In the genomic region with DNA sequence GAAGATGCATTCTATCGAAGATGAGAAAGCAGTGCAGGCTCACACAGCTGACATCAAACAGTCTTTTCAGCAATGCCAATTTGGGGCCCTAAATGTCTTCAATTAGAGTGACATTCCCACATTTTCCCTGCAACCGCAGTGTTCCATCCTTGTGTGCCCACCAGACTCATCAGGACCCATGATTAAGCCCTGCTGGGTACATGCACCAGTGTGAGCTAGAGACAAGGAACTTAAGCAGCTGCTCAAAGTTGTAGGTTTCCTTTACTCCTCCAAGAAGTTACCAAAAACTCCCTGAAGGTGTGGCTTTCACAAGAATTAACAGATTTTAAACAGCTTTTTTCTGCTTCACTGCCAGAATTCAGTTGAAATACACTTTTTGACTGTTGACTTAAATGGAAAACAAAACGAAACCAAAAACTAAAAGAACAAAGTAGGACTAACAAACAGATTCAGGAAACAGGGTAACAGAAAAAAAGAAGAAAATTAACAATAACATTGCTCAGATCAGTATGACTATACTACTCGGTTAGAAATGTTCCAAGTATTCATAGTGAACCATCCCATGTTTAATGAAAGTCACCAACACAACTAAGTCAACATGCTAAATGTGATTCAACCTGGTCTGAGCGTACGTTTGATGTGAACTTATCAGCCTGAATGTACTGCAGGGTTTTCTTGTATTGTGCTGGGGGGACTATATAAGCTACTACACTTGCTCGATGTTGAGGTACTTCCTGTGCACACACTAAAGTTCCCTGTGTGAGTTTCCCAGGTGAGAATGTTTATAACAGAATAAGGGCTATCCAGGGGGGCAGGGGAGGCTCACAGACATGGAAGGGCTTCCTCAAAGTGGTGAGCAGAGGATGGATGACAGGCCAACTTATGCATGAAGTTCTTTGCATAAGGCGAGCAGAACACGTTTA, we compare ENCODE assay signal across 14 cellular contexts. TPM values are rescaled to one million over a fixed set of nuclear protein-coding genes. Genes with fewer than 3 reads are reported as not detected.
DNase-seq lines count a peak whose midpoint lies in the region; TF ChIP-seq lines count a peak whose summit lies in the region.
"Had no signal": no experiment of that assay in that cellular context is flagged by ENCODE, and none has a peak within 500 bp of the region (broad histone marks: within the 10 kb centered on the region; RNA-seq: fewer than 3 reads in every experiment).

No MANE protein-coding gene starts in this region.

- no peaks in the 10 kb centered on the region for H3K27me3 Mint-ChIP-seq in activated naive CD4-positive, alpha-beta T cell treated with anti-CD3 and anti-CD28 coated beads, Interleukin-2, amount 50 U/mL, for 24 hours

- H3K9me2 ChIP-seq in OCI-LY1 (ENCODE audit: low read depth, low read length) = no peaks in the 10 kb centered on the region

- H3K9ac ChIP-seq in OCI-LY1 (ENCODE audit: low read length) = no peak overlapping the region

- peak overlapping the region; percentile 26; the same call in 1 of the 2 replicates for H3K4me3 ChIP-seq in GM08714 (ENCODE audit: low read length)
- no peak overlapping the region for H3K4me3 ChIP-seq in OCI-LY1 (ENCODE audit: low read depth, low read length, poor library complexity, severe bottlenecking)
- H3K4me3 ChIP-seq in spleen = peak overlapping the region in 1 of 8 donors; percentile 4
- H3K4me3 ChIP-seq: smooth muscle cell had no signal

- H3K4me1 Mint-ChIP-seq in activated naive CD4-positive, alpha-beta T cell treated with anti-CD3 and anti-CD28 coated beads, Interleukin-2, amount 50 U/mL, for 24 hours = peaks cover 28% of the 10 kb centered on the region
- H3K4me1 Mint-ChIP-seq: H9 had no signal

- H3K4me2 ChIP-seq in OCI-LY1 (ENCODE audit: low read length) = peak overlapping the region; percentile 38
- H3K4me2 ChIP-seq: smooth muscle cell had no signal

- TF ChIP-seq CTCF in OCI-LY1 (IDR thresholded peaks at IDR 0.05; ENCODE audit: low read length) (no peak), spleen (IDR thresholded peaks at IDR 0.05 in 8 of 11, conservative IDR thresholded peaks at IDR 0.05 in 3 of 11) (no peak)

- H3K9me3 ChIP-seq in OCI-LY1 (ENCODE audit: low read length) (no peaks in the 10 kb centered on the region), spleen (no peaks in the 10 kb centered on the region)

- TF ChIP-seq POLR2A in spleen (IDR thresholded peaks at IDR 0.05) = no peak

- H3K79me2 ChIP-seq in OCI-LY1 (ENCODE audit: insufficient read depth, low read length) = no peaks in the 10 kb centered on the region

- no peaks in the 10 kb centered on the region for H3K9me3 Mint-ChIP-seq in activated naive CD4-positive, alpha-beta T cell treated with anti-CD3 and anti-CD28 coated beads, Interleukin-2, amount 50 U/mL, for 24 hours
- H3K9me3 Mint-ChIP-seq: H9 had no signal

- H3K4me1 ChIP-seq in OCI-LY1 (ENCODE audit: insufficient read depth, low read length, severe bottlenecking) = peaks cover 10% of the 10 kb centered on the region
- H3K4me1 ChIP-seq in spleen = peaks cover 0 to 15% (median 4%) of the 10 kb centered on the region in 6 donors

- H3K27ac ChIP-seq in OCI-LY1 (ENCODE audit: low read depth, low read length, poor library complexity, severe bottlenecking) = peak overlapping the region; percentile 5
- peak overlapping the region in 6 of 8 donors; percentile 35 to 59 (median 49) for H3K27ac ChIP-seq in spleen

- H3F3A ChIP-seq in OCI-LY1 (ENCODE audit: insufficient read depth, low read length) = no peaks in the 10 kb centered on the region

- H3K27me3 ChIP-seq in OCI-LY1 (ENCODE audit: insufficient read depth, low read length) (no peaks in the 10 kb centered on the region), spleen (replicated peaks in 1 of 7) (no peaks in the 10 kb centered on the region)

- H3K27ac Mint-ChIP-seq in activated naive CD4-positive, alpha-beta T cell treated with anti-CD3 and anti-CD28 coated beads, Interleukin-2, amount 50 U/mL, for 24 hours = peak overlapping the region; percentile 94

- peak overlapping the region; percentile 77 for H3K4me3 Mint-ChIP-seq in activated naive CD4-positive, alpha-beta T cell treated with anti-CD3 and anti-CD28 coated beads, Interleukin-2, amount 50 U/mL, for 24 hours
- H3K4me3 Mint-ChIP-seq: H9 had no signal

- peaks cover 4% of the 10 kb centered on the region; the same call in 1 of the 2 replicates for H3K36me3 ChIP-seq in OCI-LY1 (ENCODE audit: insufficient read depth, low read length)
- H3K36me3 ChIP-seq in spleen = peaks cover 0 to 96% (median 30%) of the 10 kb centered on the region in 6 donors

- H3K36me3 Mint-ChIP-seq in activated naive CD4-positive, alpha-beta T cell treated with anti-CD3 and anti-CD28 coated beads, Interleukin-2, amount 50 U/mL, for 24 hours = peaks cover 5% of the 10 kb centered on the region

- 63 to 69% (median 68%) methylated on average over 9 of the region's 9 CpGs for WGBS in spleen, 5 donors

- no peak overlapping the region for H2AFZ ChIP-seq in OCI-LY1 (ENCODE audit: low read length)

- intact Hi-C loops in spleen (cut with DNase I; ENCODE audit: low total_unique reads) = no loop called here

- DNase-seq in spleen (no peak), UCSD-AML1 (lab: John Stamatoyannopoulos, UW; ENCODE audit: unreplicated experiment) (no peak), NCI-H1048 (lab: John Stamatoyannopoulos, UW) (no peak), cortex of kidney (lab: John Stamatoyannopoulos, UW) (no peak)
- DNase-seq: H9, left cardiac atrium, NCI-H2171 treated with DMSO at 0.1 percent for 48 hours, T-helper 9 cell had no signal

- no peaks in the 10 kb centered on the region for H4K20me1 ChIP-seq in OCI-LY1 (ENCODE audit: insufficient read depth, low read length)

RNA-seq across cellular contexts. Expression of a gene that starts 22.3 kb away (rescaled TPM):
- total RNA-seq in spleen = 10 to 100 TPM; 29.5 to 71.9 (median 56.1) TPM
- polyA plus RNA-seq in spleen = 10 to 100 TPM in 2 of 3 donors, 1 to 10 TPM in 1; 8.0 to 11.8 (median 10.4) TPM

RNA-seq across cellular contexts. Expression of a gene that starts 27.8 kb away (rescaled TPM):
- 1 to 10 TPM; 1.0 to 4.0 (median 2.1) TPM for total RNA-seq in spleen
- not detected for polyA plus RNA-seq in spleen
- total RNA-seq: frontal cortex, left cardiac atrium, LHCN-M2, smooth muscle cell had no signal
- polyA plus RNA-seq: smooth muscle cell had no signal
